In genomic region chr1:7069888-7070287, GRCh38 we compare ENCODE assay signal across 9 cellular contexts.
DNase-seq lines count a peak whose midpoint lies in the region; ATAC-seq and TF ChIP-seq lines count a peak whose summit lies in the region.
"Had no signal": no experiment of that assay in that cellular context is flagged by ENCODE, and none has a peak within 500 bp of the region (broad histone marks: within the 10 kb centered on the region; RNA-seq: fewer than 3 reads in every experiment).

No MANE protein-coding gene starts in this region.

- H3K4me3 Mint-ChIP-seq in activated T-helper 1 cell treated with anti-CD3 and anti-CD28 coated beads, Interleukin-12 subunit alpha, Interleukin-12 subunit beta, Interleukin-2, Interleukin-4 antibody, amounts not matched to agents 30 ng/mL and 10 ng/mL and 1 ng/mL, durations not matched to agents 14 hours and 24 hours and 36 hours: no peak overlapping the region

- H3K27ac Mint-ChIP-seq in activated T-helper 1 cell treated with anti-CD3 and anti-CD28 coated beads, Interleukin-12 subunit alpha, Interleukin-12 subunit beta, Interleukin-2, Interleukin-4 antibody, amounts not matched to agents 30 ng/mL and 10 ng/mL and 1 ng/mL, durations not matched to agents 14 hours and 24 hours and 36 hours: no peak overlapping the region

- H3K27ac ChIP-seq in esophagus squamous epithelium (no peak overlapping the region), mesodermal cell (ENCODE audit: low read depth, low read length, severe bottlenecking) (no peak overlapping the region), aorta (ENCODE audit: low read depth in 1 of 2, low read length in 2 of 2) (no peak overlapping the region)
- H3K27ac ChIP-seq: 22Rv1 had no signal

- DNase-seq in DMS53 (lab: John Stamatoyannopoulos, UW): peak; percentile 44
- no peak for DNase-seq in DMS53 treated with DMSO at 0.1 percent for 48 hours (lab: John Stamatoyannopoulos, UW; ENCODE audit: unreplicated experiment)
- no peak for DNase-seq in esophagus squamous epithelium (lab: John Stamatoyannopoulos, UW)
- no peak for DNase-seq in aorta
- DNase-seq in medulla oblongata (ENCODE audit: extremely low spot score): no peak
- DNase-seq in SHP77 treated with DMSO at 0.1 percent for 48 hours (lab: John Stamatoyannopoulos, UW): no peak
- no peak for DNase-seq in activated T-helper 1 cell treated with anti-CD3 and anti-CD28 coated beads, Interleukin-12 subunit alpha, Interleukin-12 subunit beta, Interleukin-2, Interleukin-4 antibody, amounts not matched to agents 30 ng/mL and 10 ng/mL and 1 ng/mL, durations not matched to agents 14 hours and 24 hours and 36 hours (ENCODE audit: low spot score)

- H3K27me3 ChIP-seq in esophagus squamous epithelium: peaks cover 0 to 40% (median 0%) of the 10 kb centered on the region in 4 donors
- no peaks in the 10 kb centered on the region for H3K27me3 ChIP-seq in aorta (ENCODE audit: control insufficient read depth in 1 of 2, insufficient read depth in 2 of 2, low read length in 1 of 2)

- TF ChIP-seq CTCF in esophagus squamous epithelium (IDR thresholded peaks at IDR 0.05): no peak

- WGBS in esophagus squamous epithelium, 2 donors: 0 to 13% methylated on average over 5 to 11 of the region's 23 CpGs
- WGBS in mesodermal cell (ENCODE audit: insufficient coverage in 2 of 2), 2 experiments: 16 to 18% methylated on average over 19 to 20 of the region's 23 CpGs
- WGBS in aorta, 2 donors: 6 to 8% methylated on average over 23 of the region's 23 CpGs

- H3K36me3 ChIP-seq in esophagus squamous epithelium (no peaks in the 10 kb centered on the region), mesodermal cell (ENCODE audit: control insufficient read depth, insufficient read depth, low read length) (no peaks in the 10 kb centered on the region), aorta (ENCODE audit: control insufficient read depth in 1 of 2, insufficient read depth in 2 of 2, low read length in 1 of 2) (no peaks in the 10 kb centered on the region)

- H3K4me3 ChIP-seq in esophagus squamous epithelium: peak overlapping the region in 3 of 4 donors; percentile 20 to 57 (median 35)
- H3K4me3 ChIP-seq in mesodermal cell (ENCODE audit: extremely low read depth, insufficient read depth, low read length, poor library complexity, severe bottlenecking): peak overlapping the region; percentile 16
- H3K4me3 ChIP-seq in aorta (ENCODE audit: low read length in 2 of 2): peak overlapping the region; percentile 6 to 51

- peaks cover 4% of the 10 kb centered on the region for H3K27me3 Mint-ChIP-seq in activated T-helper 1 cell treated with anti-CD3 and anti-CD28 coated beads, Interleukin-12 subunit alpha, Interleukin-12 subunit beta, Interleukin-2, Interleukin-4 antibody, amounts not matched to agents 30 ng/mL and 10 ng/mL and 1 ng/mL, durations not matched to agents 14 hours and 24 hours and 36 hours (ENCODE audit: insufficient read depth)

- H3K4me1 ChIP-seq in esophagus squamous epithelium (peaks cover 0 to 10% (median 4%) of the 10 kb centered on the region in 3 donors), mesodermal cell (ENCODE audit: control insufficient read depth, insufficient read depth, low read length, poor library complexity, severe bottlenecking) (no peaks in the 10 kb centered on the region), aorta (ENCODE audit: control insufficient read depth in 1 of 2, insufficient read depth in 2 of 2, low read length in 2 of 2) (no peaks in the 10 kb centered on the region)

- no peaks in the 10 kb centered on the region for H3K4me1 Mint-ChIP-seq in activated T-helper 1 cell treated with anti-CD3 and anti-CD28 coated beads, Interleukin-12 subunit alpha, Interleukin-12 subunit beta, Interleukin-2, Interleukin-4 antibody, amounts not matched to agents 30 ng/mL and 10 ng/mL and 1 ng/mL, durations not matched to agents 14 hours and 24 hours and 36 hours (ENCODE audit: low read depth)

- intact Hi-C loops in esophagus squamous epithelium (cut with DNase I) (loop anchor here (10.0 kb wide), 1 partner anchor 345 kb away; no protein-coding TSS in a partner anchor), aorta (cut with DNase I) (loop anchor here (1.0 to 10.0 kb wide), 5 partner anchors 178 to 350 kb away; partner anchors contain the start of gene CAMTA1 (in 1 of the 2))
- intact Hi-C loops in activated T-helper 1 cell treated with anti-CD3 and anti-CD28 coated beads, Interleukin-12 subunit alpha, Interleukin-12 subunit beta, Interleukin-2, Interleukin-4 antibody, amounts not matched to agents 30 ng/mL and 10 ng/mL and 1 ng/mL, durations not matched to agents 14 hours and 24 hours and 36 hours (cut with micrococcal nuclease): loop anchor here (2.0 kb wide), 1 partner anchor 275 kb away; no protein-coding TSS in a partner anchor

- H3K9me3 Mint-ChIP-seq in activated T-helper 1 cell treated with anti-CD3 and anti-CD28 coated beads, Interleukin-12 subunit alpha, Interleukin-12 subunit beta, Interleukin-2, Interleukin-4 antibody, amounts not matched to agents 30 ng/mL and 10 ng/mL and 1 ng/mL, durations not matched to agents 14 hours and 24 hours and 36 hours: no peaks in the 10 kb centered on the region

- H3K9me3 ChIP-seq in esophagus squamous epithelium (no peaks in the 10 kb centered on the region), mesodermal cell (ENCODE audit: control insufficient read depth, low read length) (no peaks in the 10 kb centered on the region), aorta (ENCODE audit: control insufficient read depth, low read length) (no peaks in the 10 kb centered on the region)

- ATAC-seq in aorta (ENCODE audit: low FRiP score): peak; percentile 38

- H3K36me3 Mint-ChIP-seq in activated T-helper 1 cell treated with anti-CD3 and anti-CD28 coated beads, Interleukin-12 subunit alpha, Interleukin-12 subunit beta, Interleukin-2, Interleukin-4 antibody, amounts not matched to agents 30 ng/mL and 10 ng/mL and 1 ng/mL, durations not matched to agents 14 hours and 24 hours and 36 hours (ENCODE audit: low read depth): no peaks in the 10 kb centered on the region

- TF ChIP-seq POLR2A in esophagus squamous epithelium (IDR thresholded peaks at IDR 0.05): no peak
